In genomic region chr17:39757931-39758873, GRCh38 we compare ENCODE assay signal across 10 cellular contexts. TPM values are rescaled to one million over a fixed set of nuclear protein-coding genes. Genes with fewer than 3 reads are reported as not detected.
DNase-seq lines count a peak whose midpoint lies in the region; ATAC-seq and TF ChIP-seq lines count a peak whose summit lies in the region.
"Had no signal": no experiment of that assay in that cellular context is flagged by ENCODE, and none has a peak within 500 bp of the region (broad histone marks: within the 10 kb centered on the region; RNA-seq: fewer than 3 reads in every experiment).

No MANE protein-coding gene starts in this region.

- H3K36me3 ChIP-seq in CD4-positive, CD25-positive, alpha-beta regulatory T cell (ENCODE audit: control insufficient read depth, insufficient read depth, low read length) = peaks cover 18% of the 10 kb centered on the region
- H3K36me3 ChIP-seq in SJCRH30 = no peaks in the 10 kb centered on the region

- H3K27me3 ChIP-seq in CD4-positive, CD25-positive, alpha-beta regulatory T cell (ENCODE audit: control insufficient read depth, insufficient read depth, low read length) = no peaks in the 10 kb centered on the region
- peaks cover 8% of the 10 kb centered on the region; the same call in 1 of the 2 replicates for H3K27me3 ChIP-seq in SJCRH30

- H3K27ac Mint-ChIP-seq in CD4-positive, CD25-positive, alpha-beta regulatory T cell = peak overlapping the region; percentile 93 to 98 (median 96)
- H3K27ac Mint-ChIP-seq in immature natural killer cell = peak overlapping the region; percentile 96 to 100 (median 98)
- H3K27ac Mint-ChIP-seq in glutamatergic neuron (ENCODE audit: unreplicated experiment) = no peak overlapping the region

- peaks cover 5 to 65% (median 49%) of the 10 kb centered on the region in 4 donors for H3K4me1 Mint-ChIP-seq in CD4-positive, CD25-positive, alpha-beta regulatory T cell
- H3K4me1 Mint-ChIP-seq in immature natural killer cell (peaks cover 79 to 83% of the 10 kb centered on the region in 2 donors), glutamatergic neuron (ENCODE audit: low read depth, unreplicated experiment) (no peaks in the 10 kb centered on the region)

- H3K9me3 ChIP-seq in CD4-positive, CD25-positive, alpha-beta regulatory T cell (ENCODE audit: control insufficient read depth in 2 of 2, low read length in 2 of 2) = no peaks in the 10 kb centered on the region
- no peaks in the 10 kb centered on the region for H3K9me3 ChIP-seq in SJCRH30 (replicated peaks)

- no peak overlapping the region for H3K4me3 ChIP-seq in CD4-positive, CD25-positive, alpha-beta regulatory T cell (ENCODE audit: low read depth, low read length)
- no peak overlapping the region for H3K4me3 ChIP-seq in SJCRH30

- peak overlapping the region; percentile 61 for H3K27ac ChIP-seq in CD4-positive, CD25-positive, alpha-beta regulatory T cell (ENCODE audit: insufficient read depth, low read length, poor library complexity, severe bottlenecking)
- no peak overlapping the region for H3K27ac ChIP-seq in SJCRH30
- H3K27ac ChIP-seq: C4-2B had no signal

- peaks cover 48% of the 10 kb centered on the region for H3K4me1 ChIP-seq in CD4-positive, CD25-positive, alpha-beta regulatory T cell (ENCODE audit: control insufficient read depth, insufficient read depth, low read length, poor library complexity, severe bottlenecking)
- peaks cover 9% of the 10 kb centered on the region; the same call in 1 of the 2 replicates for H3K4me1 ChIP-seq in SJCRH30

- H3K27me3 Mint-ChIP-seq in CD4-positive, CD25-positive, alpha-beta regulatory T cell = peaks cover 4% of the 10 kb centered on the region
- H3K27me3 Mint-ChIP-seq in immature natural killer cell (ENCODE audit: low read depth in 3 of 3) (peaks cover 26 to 53% (median 38%) of the 10 kb centered on the region in 3 donors), glutamatergic neuron (ENCODE audit: unreplicated experiment) (peaks cover 9% of the 10 kb centered on the region)

- H3K36me3 Mint-ChIP-seq in CD4-positive, CD25-positive, alpha-beta regulatory T cell = peaks cover 9% of the 10 kb centered on the region
- H3K36me3 Mint-ChIP-seq in immature natural killer cell = peaks cover 9 to 13% (median 10%) of the 10 kb centered on the region in 3 donors
- H3K36me3 Mint-ChIP-seq in glutamatergic neuron (ENCODE audit: unreplicated experiment) = no peaks in the 10 kb centered on the region

- DNase-seq in CD4-positive, CD25-positive, alpha-beta regulatory T cell = peak in 1 of 3 donors; percentile 54
- DNase-seq in KG1 (lab: John Stamatoyannopoulos, UW) (peak; percentile 19), immature natural killer cell (peak; percentile 85 to 87 (median 86)), SJCRH30 (no peak), glutamatergic neuron (no peak)
- DNase-seq in activated CD8-positive, alpha-beta memory T cell treated with anti-CD3 and anti-CD28 coated beads for 24 hours = peak; percentile 85

- no peak for TF ChIP-seq CTCF in glutamatergic neuron (IDR thresholded peaks at IDR 0.05; ENCODE audit: partially characterized antibody, unreplicated experiment)

- peaks cover 0 to 2% (median 0%) of the 10 kb centered on the region in 7 donors for H3K9me3 Mint-ChIP-seq in CD4-positive, CD25-positive, alpha-beta regulatory T cell
- H3K9me3 Mint-ChIP-seq in immature natural killer cell (no peaks in the 10 kb centered on the region), glutamatergic neuron (ENCODE audit: unreplicated experiment) (peaks cover 4% of the 10 kb centered on the region)

- H3K4me3 Mint-ChIP-seq in CD4-positive, CD25-positive, alpha-beta regulatory T cell = peak overlapping the region in 3 of 4 donors; percentile 16 to 91 (median 38)
- H3K4me3 Mint-ChIP-seq in immature natural killer cell (peak overlapping the region; percentile 61 to 84 (median 78)), glutamatergic neuron (ENCODE audit: unreplicated experiment) (no peak overlapping the region)

- ATAC-seq in CD4-positive, CD25-positive, alpha-beta regulatory T cell (ENCODE audit: low read depth in 2 of 2) = no peak
- no peak for ATAC-seq in HG03025 (IDR thresholded peaks at IDR 0.05; ENCODE audit: low FRiP score, unreplicated experiment)
- no peak for ATAC-seq in HG03521 (IDR thresholded peaks at IDR 0.05; ENCODE audit: unreplicated experiment)
- ATAC-seq: Right ventricle myocardium inferior had no signal

RNA-seq across cellular contexts. Expression of gene GRB7, which starts 20.5 kb away (rescaled TPM):
- not detected for total RNA-seq in CD4-positive, CD25-positive, alpha-beta regulatory T cell
- not detected for polyA plus RNA-seq in CD4-positive, CD25-positive, alpha-beta regulatory T cell
- not detected for polyA plus RNA-seq in immature natural killer cell
- total RNA-seq in SJCRH30 (2014; rRNA removed; shearing (Covaris generic)) = not detected in 2 replicates
- not detected for total RNA-seq in glutamatergic neuron (ENCODE audit: unreplicated experiment)

RNA-seq across cellular contexts. Expression of gene MIEN1, which starts 27.9 kb away (rescaled TPM):
- total RNA-seq in CD4-positive, CD25-positive, alpha-beta regulatory T cell = 44.1 TPM
- 100 to 1,000 TPM in 3 of 4 donors, 10 to 100 TPM in 1; 93.5 to 158 (median 127) TPM for polyA plus RNA-seq in CD4-positive, CD25-positive, alpha-beta regulatory T cell
- 100 to 1,000 TPM; 181 to 197 (median 181) TPM for polyA plus RNA-seq in immature natural killer cell
- total RNA-seq in SJCRH30 (2014; rRNA removed; shearing (Covaris generic)) = 23.6 and 25.8 TPM in 2 replicates
- total RNA-seq in glutamatergic neuron (ENCODE audit: unreplicated experiment) = 52.2 TPM

RNA-seq across cellular contexts. Expression of gene ERBB2, which starts 58.3 kb away (rescaled TPM):
- total RNA-seq in CD4-positive, CD25-positive, alpha-beta regulatory T cell = 5.5 TPM
- polyA plus RNA-seq in CD4-positive, CD25-positive, alpha-beta regulatory T cell = under 1 TPM; 0.36 to 0.80 (median 0.57) TPM
- polyA plus RNA-seq in immature natural killer cell = 10 to 100 TPM; 14.5 to 49.2 (median 25.2) TPM
- total RNA-seq in SJCRH30 (2014; rRNA removed; shearing (Covaris generic)) = 8.7 and 9.1 TPM in 2 replicates
- total RNA-seq in glutamatergic neuron (ENCODE audit: unreplicated experiment) = 14.5 TPM

Comparison
In these comparisons a context has a peak if more than half of its experiments do, and no peak if none do; other contexts are left out.
1. DNase-seq: peak in KG1 (single experiment), activated CD8-positive, alpha-beta memory T cell treated with anti-CD3 and anti-CD28 coated beads for 24 hours (single experiment) and immature natural killer cell (3 of 3); none in SJCRH30 (0 of 2) and glutamatergic neuron (single experiment).